ENCODE assay signal across 13 cellular contexts in the genomic region with DNA sequence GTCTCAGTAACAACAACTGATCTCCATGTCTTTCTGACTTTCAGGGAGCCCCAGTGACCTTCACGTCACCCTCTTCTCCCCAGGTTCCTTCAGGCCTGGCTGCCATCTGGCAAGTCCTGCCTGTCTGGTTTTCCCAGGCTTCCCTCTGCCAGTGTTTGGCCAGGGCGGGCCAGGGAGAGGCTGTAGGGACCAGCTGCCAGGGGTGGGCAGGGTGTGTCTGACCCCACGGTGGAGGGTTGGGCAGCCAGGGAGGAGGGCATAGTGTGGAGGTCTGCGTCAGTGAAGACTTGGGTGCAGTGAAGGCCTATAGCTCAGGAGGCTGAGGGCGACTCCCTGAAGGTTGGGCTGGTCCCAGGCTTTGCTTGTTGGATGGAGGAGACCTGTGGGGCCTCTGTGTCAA. TPM values are rescaled to one million over a fixed set of nuclear protein-coding genes. Genes with fewer than 3 reads are reported as not detected.
"Had no signal": no experiment of that assay in that cellular context is flagged by ENCODE, and none has a peak within 500 bp of the region (broad histone marks: within the 10 kb centered on the region; RNA-seq: fewer than 3 reads in every experiment).

No MANE protein-coding gene starts in this region.

- H3K9ac ChIP-seq: SK-N-SH had no signal

- DNase-seq: activated CD4-positive, alpha-beta T cell treated with anti-CD3 and anti-CD28 coated beads for 48 hours; activated naive CD4-positive, alpha-beta T cell treated with anti-CD3 and anti-CD28 coated beads for 36 hours; erythroblast; SK-N-SH; stimulated activated CD4-positive, alpha-beta T cell treated with anti-CD3 and anti-CD28 coated beads, Interleukin-15, amount 100 ng/mL, for 24 hours; stimulated activated CD4-positive, alpha-beta T cell treated with anti-CD3 and anti-CD28 coated beads, Interleukin-4, amount 100 ng/mL, for 24 hours; T-helper 1 cell; tibial artery had no signal

- H3K9me3 ChIP-seq: body of pancreas, pancreas, SK-N-SH, tibial artery had no signal

- H3K27me3 ChIP-seq: body of pancreas, pancreas had no signal

- H3K27ac ChIP-seq: body of pancreas, pancreas, tibial artery had no signal

- ATAC-seq: body of pancreas had no signal

- H3K4me2 ChIP-seq: SK-N-SH had no signal

- FAIRE-seq: pancreas had no signal

- H3K36me3 ChIP-seq: pancreas, tibial artery had no signal

- H3K4me3 ChIP-seq: body of pancreas, pancreas, tibial artery had no signal

RNA-seq across cellular contexts. Expression of a gene that starts 11.9 kb away (rescaled TPM):
- total RNA-seq: activated naive CD4-positive, alpha-beta T cell treated with anti-CD3 and anti-CD28 coated beads for 36 hours; body of pancreas; fibroblast of villous mesenchyme; neural crest cell; renal cortical epithelial cell had no signal
- polyA plus RNA-seq: SK-N-SH had no signal
